Comparison of ENCODE assay signal across 1 cellular context in genomic region chr9:136740971-136741884, GRCh38.
A peak's percentile ranks its signal among the peaks of the same experiment; 100 is the strongest.
TF ChIP-seq lines count a peak whose summit lies in the region.

No MANE protein-coding gene starts in this region.

TF ChIP-seq in HepG2, 621 proteins besides CTCF, POLR2A, EP300 and RAD21 (continues in another document):
- TF ChIP-seq ZMYM2 (CRISPR knock-in tag; IDR thresholded peaks at IDR 0.05) (0 out of 2 replicates have a peak, but pooled peaks have one; percentile 41), MZF1 (CRISPR knock-in tag; IDR thresholded peaks at IDR 0.05; ENCODE audit: borderline replicate concordance) (no peak), ZNF766 (CRISPR knock-in tag; IDR thresholded peaks at IDR 0.05; ENCODE audit: borderline replicate concordance) (no peak), ZNF841 (CRISPR knock-in tag; IDR thresholded peaks at IDR 0.05; ENCODE audit: borderline replicate concordance) (no peak), ZNF646 (CRISPR knock-in tag; IDR thresholded peaks at IDR 0.05) (no peak), MXI1 (IDR thresholded peaks at IDR 0.05; ENCODE audit: borderline replicate concordance, low read depth, low read length) (no peak), ZFY (CRISPR knock-in tag; IDR thresholded peaks at IDR 0.05) (peak; percentile 62), ZNF772 (CRISPR knock-in tag; IDR thresholded peaks at IDR 0.05) (no peak), EEA1 (CRISPR knock-in tag; IDR thresholded peaks at IDR 0.05; ENCODE audit: borderline replicate concordance) (no peak), GPBP1L1 (CRISPR knock-in tag; IDR thresholded peaks at IDR 0.05) (no peak), ZNF275 (CRISPR knock-in tag; IDR thresholded peaks at IDR 0.05; ENCODE audit: borderline replicate concordance) (peak; percentile 46; the same call in 1 of the 2 replicates), ZNF670 (CRISPR knock-in tag; IDR thresholded peaks at IDR 0.05; ENCODE audit: borderline replicate concordance) (no peak), USF2 (IDR thresholded peaks at IDR 0.05; ENCODE audit: low read depth, low read length) (no peak), USF2 (CRISPR knock-in tag; IDR thresholded peaks at IDR 0.05; ENCODE audit: borderline replicate concordance) (peak; percentile 33; the same call in 1 of the 2 replicates), ZNF331 (CRISPR knock-in tag; IDR thresholded peaks at IDR 0.05) (peak; percentile 65; the same call in 1 of the 2 replicates), ZNF672 (CRISPR knock-in tag; IDR thresholded peaks at IDR 0.05) (no peak), CHCHD3 (CRISPR knock-in tag; IDR thresholded peaks at IDR 0.05) (no peak), ZNF263 (CRISPR knock-in tag; IDR thresholded peaks at IDR 0.05) (peak; percentile 37; the same call in 1 of the 2 replicates), ZNF777 (CRISPR knock-in tag; IDR thresholded peaks at IDR 0.05) (no peak), ZNF124 (CRISPR knock-in tag; IDR thresholded peaks at IDR 0.05) (no peak), ZFP37 (CRISPR knock-in tag; IDR thresholded peaks at IDR 0.05; ENCODE audit: borderline replicate concordance) (peak; percentile 45; the same call in 1 of the 2 replicates), FLYWCH1 (CRISPR knock-in tag; IDR thresholded peaks at IDR 0.05) (0 out of 2 replicates have a peak, but pooled peaks have one; percentile 56), FOXP1 (IDR thresholded peaks at IDR 0.05) (no peak), FOXP1 (CRISPR knock-in tag; IDR thresholded peaks at IDR 0.05) (no peak), ZFP36L1 (CRISPR knock-in tag; IDR thresholded peaks at IDR 0.05) (peak; percentile 83; the same call in 1 of the 2 replicates), KLF6 (CRISPR knock-in tag; IDR thresholded peaks at IDR 0.05) (0 out of 2 replicates have a peak, but pooled peaks have one; percentile 76), SATB2 (CRISPR knock-in tag; IDR thresholded peaks at IDR 0.05) (no peak), ZNF550 (CRISPR knock-in tag; IDR thresholded peaks at IDR 0.05; ENCODE audit: borderline replicate concordance) (no peak), ZNF616 (CRISPR knock-in tag; IDR thresholded peaks at IDR 0.05; ENCODE audit: low read depth) (peak; percentile 69; the same call in 1 of the 2 replicates), ZBTB1 (CRISPR knock-in tag; IDR thresholded peaks at IDR 0.05; ENCODE audit: borderline replicate concordance) (no peak), NFAT5 (CRISPR knock-in tag; IDR thresholded peaks at IDR 0.05) (peak; percentile 66; the same call in 1 of the 2 replicates), ATF4 (CRISPR knock-in tag; IDR thresholded peaks at IDR 0.05) (0 out of 4 replicates have a peak, but pooled peaks of 1 of the 2 experiments have one; percentile 26), E2F5 (CRISPR knock-in tag; conservative IDR thresholded peaks at IDR 0.05) (no peak), FOXJ3 (CRISPR knock-in tag; IDR thresholded peaks at IDR 0.05; ENCODE audit: borderline replicate concordance) (no peak), SMYD3 (CRISPR knock-in tag; IDR thresholded peaks at IDR 0.05) (no peak), FOSL2 (CRISPR knock-in tag; IDR thresholded peaks at IDR 0.05) (peak; percentile 55), ZMAT3 (CRISPR knock-in tag; conservative IDR thresholded peaks at IDR 0.05) (peak; percentile 90; the same call in 1 of the 2 replicates), BRCA1 (CRISPR knock-in tag; IDR thresholded peaks at IDR 0.05) (no peak), DMTF1 (CRISPR knock-in tag; IDR thresholded peaks at IDR 0.05) (no peak)
